8 cellular contexts compared by ENCODE assay signal in the genomic region with DNA sequence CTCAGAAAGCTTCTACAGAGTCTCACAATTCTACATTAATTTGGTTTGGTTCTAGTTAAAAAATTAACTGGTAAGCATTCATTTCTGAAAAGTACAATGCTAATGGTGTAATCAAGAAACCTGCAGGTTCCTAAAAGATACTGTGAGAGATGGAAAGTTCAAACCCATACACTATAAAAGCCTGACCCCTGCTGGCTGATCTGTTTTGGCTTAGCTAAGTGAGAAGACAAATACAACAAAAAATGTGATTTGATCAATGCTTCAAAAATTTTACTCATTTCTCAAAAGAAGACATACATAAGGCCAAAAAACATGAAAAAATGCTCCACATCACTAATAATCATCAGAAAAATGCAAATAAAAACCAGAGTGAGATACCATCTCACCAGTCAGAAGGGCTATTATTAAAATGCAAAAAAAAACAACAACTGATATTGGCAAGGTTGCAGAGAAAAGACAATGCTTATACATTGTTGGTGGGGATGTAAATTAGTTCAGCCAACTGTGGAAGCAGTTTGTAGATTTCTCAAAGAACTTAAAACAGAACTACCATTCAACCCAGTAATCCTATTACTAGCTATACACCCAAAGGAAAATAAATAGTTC.
DNase-seq lines count a peak whose midpoint lies in the region; ATAC-seq and TF ChIP-seq lines count a peak whose summit lies in the region.

No MANE protein-coding gene starts in this region.

- H3K27ac ChIP-seq in sigmoid colon: no peak overlapping the region

- ATAC-seq in GM18511 (IDR thresholded peaks at IDR 0.05; ENCODE audit: unreplicated experiment) (peak; percentile 71), GM21447 (IDR thresholded peaks at IDR 0.05; ENCODE audit: unreplicated experiment) (no peak), HG02763 (IDR thresholded peaks at IDR 0.05; ENCODE audit: unreplicated experiment) (no peak)

- no peaks in the 10 kb centered on the region for H3K4me1 ChIP-seq in sigmoid colon

- intact Hi-C loops in sigmoid colon (cut with DNase I): no loop called here

- no peaks in the 10 kb centered on the region for H3K36me3 ChIP-seq in sigmoid colon

- no peak overlapping the region for H3K4me3 ChIP-seq in sigmoid colon

- no peaks in the 10 kb centered on the region for H3K27me3 ChIP-seq in sigmoid colon

- TF ChIP-seq POLR2A in sigmoid colon (IDR thresholded peaks at IDR 0.05): no peak

- no peaks in the 10 kb centered on the region for H3K9me3 ChIP-seq in sigmoid colon

- DNase-seq in COR-L47 (lab: John Stamatoyannopoulos, UW) (peak; percentile 7), M059J (ENCODE audit: low read depth) (peak; percentile 53), globus pallidus (ENCODE audit: low spot score) (peak; percentile 74), sigmoid colon (no peak)
- DNase-seq in activated CD4-positive, alpha-beta T cell treated with anti-CD3 and anti-CD28 coated beads, Interleukin-2, amount 50 U/mL, for 48 hours: peak; percentile 23 to 51

- TF ChIP-seq CTCF in sigmoid colon (IDR thresholded peaks at IDR 0.05): peak in 3 of 4 experiments; percentile 25 to 44 (median 37)

- no peak for TF ChIP-seq EP300 in sigmoid colon (IDR thresholded peaks at IDR 0.05)
